Comparison of ENCODE assay signal across 8 cellular contexts in the genomic region with DNA sequence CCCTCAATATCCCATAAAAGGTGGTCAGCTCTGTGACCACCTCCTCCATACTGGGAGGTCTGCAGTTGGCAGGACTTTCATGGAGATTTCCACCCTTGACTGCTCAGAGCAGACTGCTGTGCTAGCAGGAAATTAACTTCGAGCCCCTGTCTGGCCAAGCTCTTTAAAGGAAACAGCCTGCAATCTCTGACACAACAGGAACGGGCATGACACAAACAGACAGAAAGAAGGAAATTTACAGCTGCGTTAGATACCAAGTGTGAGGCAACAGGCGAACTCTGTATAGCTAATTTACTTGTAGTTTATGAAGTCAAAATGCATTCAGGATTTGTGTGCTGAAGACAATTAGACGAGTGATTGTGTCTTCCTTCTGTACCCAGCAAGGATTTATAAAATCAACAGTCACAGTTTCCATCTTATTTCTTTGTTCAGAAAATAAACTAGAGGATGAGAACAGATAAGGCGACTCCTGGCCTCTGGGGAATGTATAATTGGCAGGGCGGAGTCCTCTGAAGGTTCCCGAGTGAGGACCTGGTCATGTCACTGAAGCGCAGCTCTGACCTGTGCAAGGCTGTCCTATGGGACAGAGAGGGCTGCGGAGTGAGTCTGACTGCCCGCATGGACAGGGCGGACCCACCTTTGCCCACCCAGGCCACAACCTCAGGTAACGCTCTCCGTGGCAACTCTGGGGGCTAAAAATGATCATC. TPM values are rescaled to one million over a fixed set of nuclear protein-coding genes. Genes with fewer than 3 reads are reported as not detected.
DNase-seq lines count a peak whose midpoint lies in the region; ATAC-seq, FAIRE-seq and TF ChIP-seq lines count a peak whose summit lies in the region.

No MANE protein-coding gene starts in this region.

- POLR2A ChIA-PET in activated CD4-positive, alpha-beta memory T cell treated with anti-CD3 and anti-CD28 coated beads, Interleukin-2, amount 10 ng/mL, durations not matched to agents 7 days and 5 days (lab: Charles Lee): interaction anchor here (0.6 to 14.5 kb wide), 4 partner anchors 9 to 150 kb away, joined by 3 to 255 read pairs (median 6); a partner anchor contains a TSS
- POLR2A ChIA-PET in activated CD4-positive, alpha-beta memory T cell treated with anti-CD3 and anti-CD28 coated beads for 36 hours (lab: Charles Lee): no interaction called here

- H3K36me3 ChIP-seq in suprapubic skin (peaks cover 4% of the 10 kb centered on the region), SJCRH30 (no peaks in the 10 kb centered on the region)

- H3K4me1 ChIP-seq in suprapubic skin (peaks cover 47% of the 10 kb centered on the region), SJCRH30 (0 out of 2 replicates have a peak, but pooled peaks cover under 1% of the 10 kb centered on the region)

- intact Hi-C loops in activated CD4-positive, alpha-beta memory T cell treated with anti-CD3 and anti-CD28 coated beads for 36 hours (cut with micrococcal nuclease): no loop called here

- H3K36me3 Mint-ChIP-seq in activated CD4-positive, alpha-beta memory T cell treated with anti-CD3 and anti-CD28 coated beads, Interleukin-2, amount 10 ng/mL, durations not matched to agents 7 days and 5 days (ENCODE audit: low read depth): peaks cover 67% of the 10 kb centered on the region
- H3K36me3 Mint-ChIP-seq in activated CD4-positive, alpha-beta memory T cell treated with anti-CD3 and anti-CD28 coated beads for 36 hours: peaks cover under 1% of the 10 kb centered on the region
- peaks cover 6% of the 10 kb centered on the region for H3K36me3 Mint-ChIP-seq in activated T-helper 17 cell treated with anti-CD3 and anti-CD28 coated beads, Interleukin-2, amount 50 U/mL, for 72 hours (ENCODE audit: low read depth)

- H3K27me3 Mint-ChIP-seq in activated CD4-positive, alpha-beta memory T cell treated with anti-CD3 and anti-CD28 coated beads, Interleukin-2, amount 10 ng/mL, durations not matched to agents 7 days and 5 days: no peaks in the 10 kb centered on the region
- H3K27me3 Mint-ChIP-seq in activated CD4-positive, alpha-beta memory T cell treated with anti-CD3 and anti-CD28 coated beads for 36 hours: no peaks in the 10 kb centered on the region
- no peaks in the 10 kb centered on the region for H3K27me3 Mint-ChIP-seq in activated T-helper 17 cell treated with anti-CD3 and anti-CD28 coated beads, Interleukin-2, amount 50 U/mL, for 72 hours

- peak overlapping the region; percentile 29 for H3K27ac ChIP-seq in suprapubic skin
- H3K27ac ChIP-seq in SJCRH30: no peak overlapping the region

- H3K9me3 ChIP-seq in suprapubic skin (no peaks in the 10 kb centered on the region), SJCRH30 (replicated peaks) (no peaks in the 10 kb centered on the region)

- no peak for ATAC-seq in activated T-helper 17 cell treated with anti-CD3 and anti-CD28 coated beads, Interleukin-2, amount 50 U/mL, for 72 hours (replicated peaks)
- no peak for ATAC-seq in GM18870 (IDR thresholded peaks at IDR 0.05; ENCODE audit: unreplicated experiment)

- no peak overlapping the region for H3K4me3 Mint-ChIP-seq in activated CD4-positive, alpha-beta memory T cell treated with anti-CD3 and anti-CD28 coated beads, Interleukin-2, amount 10 ng/mL, durations not matched to agents 7 days and 5 days
- H3K4me3 Mint-ChIP-seq in activated CD4-positive, alpha-beta memory T cell treated with anti-CD3 and anti-CD28 coated beads for 36 hours: no peak overlapping the region
- H3K4me3 Mint-ChIP-seq in activated T-helper 17 cell treated with anti-CD3 and anti-CD28 coated beads, Interleukin-2, amount 50 U/mL, for 72 hours: no peak overlapping the region

- CTCF ChIA-PET in activated CD4-positive, alpha-beta memory T cell treated with anti-CD3 and anti-CD28 coated beads, Interleukin-2, amount 10 ng/mL, durations not matched to agents 7 days and 5 days (lab: Charles Lee): interaction anchor here (0.9 to 8.6 kb wide), 4 partner anchors 9 to 237 kb away, joined by 3 to 206 read pairs (median 3); a partner anchor contains a TSS
- CTCF ChIA-PET in activated CD4-positive, alpha-beta memory T cell treated with anti-CD3 and anti-CD28 coated beads for 36 hours (lab: Charles Lee): interaction anchor here (0.7 to 2.5 kb wide), 5 partner anchors 9 to 242 kb away, joined by 3 to 6 read pairs (median 3); no protein-coding TSS in a partner anchor

- H3K27me3 ChIP-seq in suprapubic skin (no peaks in the 10 kb centered on the region), SJCRH30 (no peaks in the 10 kb centered on the region)

- TF ChIP-seq POLR2A in suprapubic skin (IDR thresholded peaks at IDR 0.05) (no peak), H54 (IDR thresholded peaks at IDR 0.05; ENCODE audit: low read depth, low read length) (no peak)

- no peak for TF ChIP-seq EP300 in suprapubic skin (IDR thresholded peaks at IDR 0.05)

- no peak for FAIRE-seq in H54 (lab: Jason Lieb, UNC)

- no peak for TF ChIP-seq CTCF in suprapubic skin (IDR thresholded peaks at IDR 0.05)

- peak overlapping the region; percentile 36 for H3K27ac Mint-ChIP-seq in activated CD4-positive, alpha-beta memory T cell treated with anti-CD3 and anti-CD28 coated beads, Interleukin-2, amount 10 ng/mL, durations not matched to agents 7 days and 5 days
- no peak overlapping the region for H3K27ac Mint-ChIP-seq in activated CD4-positive, alpha-beta memory T cell treated with anti-CD3 and anti-CD28 coated beads for 36 hours
- peak overlapping the region; percentile 18 for H3K27ac Mint-ChIP-seq in activated T-helper 17 cell treated with anti-CD3 and anti-CD28 coated beads, Interleukin-2, amount 50 U/mL, for 72 hours

- peaks cover 53% of the 10 kb centered on the region for H3K4me1 Mint-ChIP-seq in activated CD4-positive, alpha-beta memory T cell treated with anti-CD3 and anti-CD28 coated beads, Interleukin-2, amount 10 ng/mL, durations not matched to agents 7 days and 5 days
- peaks cover 41% of the 10 kb centered on the region for H3K4me1 Mint-ChIP-seq in activated CD4-positive, alpha-beta memory T cell treated with anti-CD3 and anti-CD28 coated beads for 36 hours (ENCODE audit: low read depth)
- H3K4me1 Mint-ChIP-seq in activated T-helper 17 cell treated with anti-CD3 and anti-CD28 coated beads, Interleukin-2, amount 50 U/mL, for 72 hours: peaks cover 24% of the 10 kb centered on the region

- H3K4me3 ChIP-seq in suprapubic skin (no peak overlapping the region), SJCRH30 (no peak overlapping the region)

- DNase-seq in activated CD4-positive, alpha-beta memory T cell treated with anti-CD3 and anti-CD28 coated beads, Interleukin-2, amount 10 ng/mL, durations not matched to agents 7 days and 5 days: no peak
- DNase-seq in activated CD4-positive, alpha-beta memory T cell treated with anti-CD3 and anti-CD28 coated beads for 36 hours: no peak
- DNase-seq in left kidney (ENCODE audit: low read depth, low spot score) (peak; percentile 76), suprapubic skin (ENCODE audit: low spot score in 2 of 2) (peak; percentile 21 to 53), SJCRH30 (no peak), H54 (ENCODE audit: insufficient read length, low spot score) (no peak)

- WGBS in suprapubic skin: 66% methylated on average over 13 of the region's 14 CpGs

- H3K9me3 Mint-ChIP-seq in activated CD4-positive, alpha-beta memory T cell treated with anti-CD3 and anti-CD28 coated beads, Interleukin-2, amount 10 ng/mL, durations not matched to agents 7 days and 5 days: no peaks in the 10 kb centered on the region
- H3K9me3 Mint-ChIP-seq in activated CD4-positive, alpha-beta memory T cell treated with anti-CD3 and anti-CD28 coated beads for 36 hours: no peaks in the 10 kb centered on the region
- H3K9me3 Mint-ChIP-seq in activated T-helper 17 cell treated with anti-CD3 and anti-CD28 coated beads, Interleukin-2, amount 50 U/mL, for 72 hours: no peaks in the 10 kb centered on the region

RNA-seq across cellular contexts. Expression of a gene that starts 16.1 kb away (rescaled TPM):
- total RNA-seq in activated CD4-positive, alpha-beta memory T cell treated with anti-CD3 and anti-CD28 coated beads, Interleukin-2, amount 10 ng/mL, durations not matched to agents 7 days and 5 days: 10 to 100 TPM; 60.0 to 62.7 TPM
- total RNA-seq in activated CD4-positive, alpha-beta memory T cell treated with anti-CD3 and anti-CD28 coated beads for 36 hours: 10 to 100 TPM; 27.3 to 27.5 TPM
- total RNA-seq in activated T-helper 17 cell treated with anti-CD3 and anti-CD28 coated beads, Interleukin-2, amount 50 U/mL, for 72 hours: 10 to 100 TPM in 1 of 2 donors, 1 to 10 TPM in 1; 8.6 to 25.6 TPM
- total RNA-seq in suprapubic skin: 10 to 100 TPM; 19.3 to 35.1 (median 27.8) TPM
- total RNA-seq in SJCRH30 (2014; rRNA removed; shearing (Covaris generic)): 19.0 and 25.8 TPM in 2 replicates

Comparison
In these comparisons a context has a peak if more than half of its experiments do, and no peak if none do; other contexts are left out.
1. DNase-seq: peak in left kidney (single experiment) and suprapubic skin (2 of 2); none in activated CD4-positive, alpha-beta memory T cell treated with anti-CD3 and anti-CD28 coated beads, Interleukin-2, amount 10 ng/mL, durations not matched to agents 7 days and 5 days (single experiment), activated CD4-positive, alpha-beta memory T cell treated with anti-CD3 and anti-CD28 coated beads for 36 hours (single experiment), SJCRH30 (0 of 2) and H54 (single experiment).